Comparison of ENCODE assay signal across 12 cellular contexts in genomic region chr15:96285306-96285705, GRCh38. TPM values are rescaled to one million over a fixed set of nuclear protein-coding genes. Genes with fewer than 3 reads are reported as not detected.
DNase-seq lines count a peak whose midpoint lies in the region; ATAC-seq, FAIRE-seq and TF ChIP-seq lines count a peak whose summit lies in the region.
"Had no signal": no experiment of that assay in that cellular context is flagged by ENCODE, and none has a peak within 500 bp of the region (broad histone marks: within the 10 kb centered on the region; RNA-seq: fewer than 3 reads in every experiment).

No MANE protein-coding gene starts in this region.

- TF ChIP-seq POLR2A in sigmoid colon (IDR thresholded peaks at IDR 0.05): no peak

- peak overlapping the region; percentile 96 for H3K27ac Mint-ChIP-seq in nephron progenitor cell
- H3K27ac Mint-ChIP-seq: CD8-positive, alpha-beta T cell had no signal

- no peaks in the 10 kb centered on the region for H3K27me3 Mint-ChIP-seq in nephron progenitor cell (ENCODE audit: low read depth, poor library complexity)

- no peak overlapping the region for H3K27ac ChIP-seq in sigmoid colon

- WGBS in sigmoid colon, 2 donors: 63 to 64% methylated on average over 11 of the region's 11 CpGs

- no peak for TF ChIP-seq CTCF in nephron progenitor cell (IDR thresholded peaks at IDR 0.05)
- no peak for TF ChIP-seq CTCF in sigmoid colon (IDR thresholded peaks at IDR 0.05)

- intact Hi-C loops in sigmoid colon (cut with DNase I): no loop called here

- no peak for TF ChIP-seq EP300 in sigmoid colon (IDR thresholded peaks at IDR 0.05)

- no peak for FAIRE-seq in RCC 7860 (lab: Jason Lieb, UNC)
- FAIRE-seq: colon had no signal

- peaks cover 92% of the 10 kb centered on the region for H3K36me3 Mint-ChIP-seq in nephron progenitor cell (ENCODE audit: low read depth)
- H3K36me3 Mint-ChIP-seq: CD8-positive, alpha-beta T cell had no signal

- H3K36me3 ChIP-seq in sigmoid colon: peaks cover 0 to 25% (median 0%) of the 10 kb centered on the region in 4 donors

- no peak for ATAC-seq in HG03097 (IDR thresholded peaks at IDR 0.05; ENCODE audit: low FRiP score, unreplicated experiment)
- ATAC-seq: activated T-cell treated with anti-CD3 and anti-CD28 coated beads, Interleukin-2, amount 50 U/mL, for 4 hours; CD8-positive, alpha-beta T cell had no signal

- no peak overlapping the region for H3K4me3 ChIP-seq in sigmoid colon

- no peaks in the 10 kb centered on the region for H3K27me3 ChIP-seq in sigmoid colon

- H3K4me1 ChIP-seq in sigmoid colon: peaks cover 0 to 3% (median 0%) of the 10 kb centered on the region in 4 donors

- peak overlapping the region; percentile 37 for H3K4me3 Mint-ChIP-seq in nephron progenitor cell
- H3K4me3 Mint-ChIP-seq: activated T-cell treated with anti-CD3 and anti-CD28 coated beads, Interleukin-2, amount 50 U/mL, for 4 hours; CD8-positive, alpha-beta T cell had no signal

- peak; percentile 66 for DNase-seq in AG20443 (ENCODE audit: low spot score)
- DNase-seq in RCC 7860 (ENCODE audit: low spot score): peak; percentile 74
- peak; percentile 85 for DNase-seq in fibroblast of gingiva (ENCODE audit: low read depth)
- no peak for DNase-seq in nephron progenitor cell
- DNase-seq in NCI-H187 (lab: John Stamatoyannopoulos, UW): no peak
- no peak for DNase-seq in SHP77 treated with DMSO at 0.1 percent for 48 hours (lab: John Stamatoyannopoulos, UW)
- no peak for DNase-seq in sigmoid colon
- DNase-seq: activated T-cell treated with anti-CD3 and anti-CD28 coated beads, Interleukin-2, amount 50 U/mL, for 4 hours; CD8-positive, alpha-beta T cell; MM.1S had no signal

- peaks cover 35% of the 10 kb centered on the region for H3K9me3 Mint-ChIP-seq in nephron progenitor cell

- no peaks in the 10 kb centered on the region for H3K9me3 ChIP-seq in sigmoid colon

- peaks cover 43% of the 10 kb centered on the region for H3K4me1 Mint-ChIP-seq in nephron progenitor cell

RNA-seq across cellular contexts. Expression of gene NR2F2, which starts 45.2 kb away (rescaled TPM):
- total RNA-seq in sigmoid colon: 10 to 100 TPM; 24.0 to 47.9 (median 31.0) TPM
- 10 to 100 TPM; 12.6 to 20.0 (median 12.9) TPM for polyA plus RNA-seq in sigmoid colon
- total RNA-seq: CD8-positive, alpha-beta T cell had no signal

Comparison
In these comparisons a context has a peak if more than half of its experiments do, and no peak if none do; other contexts are left out.
1. DNase-seq: peak in AG20443 (single experiment), RCC 7860 (single experiment) and fibroblast of gingiva (single experiment); none in nephron progenitor cell (single experiment), NCI-H187 (0 of 2), SHP77 treated with DMSO at 0.1 percent for 48 hours (single experiment) and sigmoid colon (single experiment).